In genomic region chr4:151436093-151436518, GRCh38 we compare ENCODE assay signal across 1 cellular context.
TF ChIP-seq lines count a peak whose summit lies in the region.

No MANE protein-coding gene starts in this region.

TF ChIP-seq in IMR-90, 13 proteins besides CTCF, POLR2A, EP300 and RAD21:
- TF ChIP-seq CEBPB (IDR thresholded peaks at IDR 0.05; ENCODE audit: low read depth, low read length) = no peak
- TF ChIP-seq USF2 (IDR thresholded peaks at IDR 0.05; ENCODE audit: low read depth, low read length) = no peak
- no peak for TF ChIP-seq RCOR1 (IDR thresholded peaks at IDR 0.05; ENCODE audit: insufficient replicate concordance, low read length)
- TF ChIP-seq NFE2L2 (IDR thresholded peaks at IDR 0.05; ENCODE audit: low read depth, low read length) = no peak
- TF ChIP-seq ELK1 (IDR thresholded peaks at IDR 0.05; ENCODE audit: borderline replicate concordance, low read depth, low read length) = no peak
